ENCODE assay signal across 29 cellular contexts in the genomic region with DNA sequence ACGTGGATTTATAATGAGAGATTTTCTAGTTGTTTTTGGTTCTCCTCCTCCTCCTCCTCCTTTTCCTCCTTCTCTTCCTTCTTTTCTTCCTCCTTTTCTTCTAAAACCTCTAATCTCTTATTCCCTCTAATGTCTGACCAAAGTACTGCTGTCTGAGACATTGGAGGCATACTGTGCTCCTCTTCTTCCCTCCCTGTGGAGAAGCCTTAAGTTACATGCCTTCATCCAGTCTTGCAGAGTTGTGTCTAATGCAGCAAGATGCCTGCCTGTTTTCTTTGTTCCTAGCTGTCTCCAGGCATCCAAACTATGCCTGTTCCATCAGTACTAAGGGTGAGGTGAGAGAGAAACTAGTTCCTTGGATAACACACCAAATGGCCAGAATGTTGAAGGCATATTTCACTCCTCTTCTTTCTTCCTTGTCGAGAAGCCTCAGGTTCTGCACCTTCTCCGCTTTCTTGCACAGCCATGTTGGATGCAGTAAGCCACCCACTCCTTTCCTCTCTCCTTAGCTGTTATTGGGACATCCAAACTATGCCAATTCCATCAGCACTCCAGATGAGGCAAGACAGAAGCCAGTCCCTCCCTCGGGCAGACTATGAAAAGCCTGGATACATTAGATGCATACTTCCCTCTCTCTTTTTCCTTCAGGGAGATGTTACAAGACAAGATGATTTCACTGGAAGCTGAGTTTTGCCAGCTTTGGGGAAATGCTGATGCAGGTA.
"Had no signal": no experiment of that assay in that cellular context is flagged by ENCODE, and none has a peak within 500 bp of the region (broad histone marks: within the 10 kb centered on the region; RNA-seq: fewer than 3 reads in every experiment).

No MANE protein-coding gene starts in this region.

- H3K9me3 ChIP-seq: heart left ventricle, thoracic aorta, vagina had no signal

- DNase-seq: activated CD4-positive, alpha-beta memory T cell treated with anti-CD3 and anti-CD28 coated beads for 36 hours; activated CD4-positive, alpha-beta T cell treated with anti-CD3 and anti-CD28 coated beads, Interleukin-2, amount 10 ng/mL, durations not matched to agents 24 days and 14 days; activated CD8-positive, alpha-beta memory T cell treated with anti-CD3 and anti-CD28 coated beads, Interleukin-2, amount 50 U/mL, for 4 hours; activated gamma-delta T cell; activated naive CD4-positive, alpha-beta T cell treated with anti-CD3 and anti-CD28 coated beads, Interleukin-2, amount 10 ng/mL, durations not matched to agents 7 days and 5 days; activated naive CD8-positive, alpha-beta T cell treated with anti-CD3 and anti-CD28 coated beads, Interleukin-2, amount 10 ng/mL, durations not matched to agents 7 days and 5 days; activated T-cell treated with anti-CD3 and anti-CD28 coated beads, Interleukin-2, amount 50 U/mL, for 1 hour; amniotic stem cell; brain microvascular endothelial cell; caudate nucleus; cortex of kidney; foreskin fibroblast; heart left ventricle; hypothalamus; kidney glomerular epithelial cell; nucleus accumbens; right cardiac atrium; stimulated activated CD4-positive, alpha-beta T cell treated with anti-CD3 and anti-CD28 coated beads, Interleukin-2, amount 100 ng/mL, for 48 hours had no signal

- H3K4me1 ChIP-seq: heart left ventricle, parathyroid adenoma, vagina had no signal

- H2AFZ ChIP-seq: parathyroid adenoma had no signal

- H3K27me3 Mint-ChIP-seq: activated CD4-positive, alpha-beta memory T cell treated with anti-CD3 and anti-CD28 coated beads for 36 hours; activated CD4-positive, alpha-beta T cell treated with anti-CD3 and anti-CD28 coated beads, Interleukin-2, amount 10 ng/mL, durations not matched to agents 24 days and 14 days; activated naive CD4-positive, alpha-beta T cell treated with anti-CD3 and anti-CD28 coated beads, Interleukin-2, amount 10 ng/mL, durations not matched to agents 7 days and 5 days; activated naive CD8-positive, alpha-beta T cell treated with anti-CD3 and anti-CD28 coated beads, Interleukin-2, amount 10 ng/mL, durations not matched to agents 7 days and 5 days; stimulated activated naive CD8-positive, alpha-beta T cell treated with anti-CD3 and anti-CD28 coated beads, Interleukin-15, Interleukin-2, amounts not matched to agents 100 ng/mL and 50 ng/mL, for 24 hours had no signal

- H3K9me3 Mint-ChIP-seq: activated CD4-positive, alpha-beta memory T cell treated with anti-CD3 and anti-CD28 coated beads for 36 hours; activated CD4-positive, alpha-beta T cell treated with anti-CD3 and anti-CD28 coated beads, Interleukin-2, amount 10 ng/mL, durations not matched to agents 24 days and 14 days; activated naive CD8-positive, alpha-beta T cell treated with anti-CD3 and anti-CD28 coated beads, Interleukin-2, amount 10 ng/mL, durations not matched to agents 7 days and 5 days; activated T-helper 1 cell treated with anti-CD3 and anti-CD28 coated beads, Interleukin-12 subunit alpha, Interleukin-12 subunit beta, Interleukin-2, Interleukin-4 antibody, amounts not matched to agents 30 ng/mL and 10 ng/mL and 1 ng/mL, durations not matched to agents 14 hours and 24 hours and 36 hours; nephron; type B pancreatic cell had no signal

- H3K9ac ChIP-seq: parathyroid adenoma had no signal

- H3K4me3 ChIP-seq: heart left ventricle, thoracic aorta, vagina had no signal

- H3K36me3 Mint-ChIP-seq: activated CD4-positive, alpha-beta memory T cell treated with anti-CD3 and anti-CD28 coated beads for 36 hours; activated naive CD4-positive, alpha-beta T cell treated with anti-CD3 and anti-CD28 coated beads, Interleukin-2, amount 10 ng/mL, durations not matched to agents 7 days and 5 days; activated naive CD8-positive, alpha-beta T cell treated with anti-CD3 and anti-CD28 coated beads, Interleukin-2, amount 10 ng/mL, durations not matched to agents 7 days and 5 days; type B pancreatic cell had no signal

- H3K27ac Mint-ChIP-seq: activated CD4-positive, alpha-beta memory T cell treated with anti-CD3 and anti-CD28 coated beads for 36 hours; activated CD4-positive, alpha-beta T cell treated with anti-CD3 and anti-CD28 coated beads, Interleukin-2, amount 10 ng/mL, durations not matched to agents 24 days and 14 days; activated naive CD8-positive, alpha-beta T cell treated with anti-CD3 and anti-CD28 coated beads, Interleukin-2, amount 10 ng/mL, durations not matched to agents 7 days and 5 days; activated T-helper 1 cell treated with anti-CD3 and anti-CD28 coated beads, Interleukin-12 subunit alpha, Interleukin-12 subunit beta, Interleukin-2, Interleukin-4 antibody, amounts not matched to agents 30 ng/mL and 10 ng/mL and 1 ng/mL, durations not matched to agents 14 hours and 24 hours and 36 hours; nephron; stimulated activated naive CD8-positive, alpha-beta T cell treated with anti-CD3 and anti-CD28 coated beads, Interleukin-15, Interleukin-2, amounts not matched to agents 100 ng/mL and 50 ng/mL, for 24 hours; type B pancreatic cell had no signal

- ATAC-seq: activated CD4-positive, CD25-positive, alpha-beta regulatory T cell treated with anti-CD3 and anti-CD28 coated beads, Interleukin-2, amount 50 U/mL, for 24 hours; esophagus mucosa; heart left ventricle; left lobe of liver; right cardiac atrium had no signal

- H3K4me1 Mint-ChIP-seq: activated CD4-positive, alpha-beta T cell treated with anti-CD3 and anti-CD28 coated beads, Interleukin-2, amount 10 ng/mL, durations not matched to agents 24 days and 14 days; activated naive CD4-positive, alpha-beta T cell treated with anti-CD3 and anti-CD28 coated beads, Interleukin-2, amount 10 ng/mL, durations not matched to agents 7 days and 5 days; activated naive CD8-positive, alpha-beta T cell treated with anti-CD3 and anti-CD28 coated beads, Interleukin-2, amount 10 ng/mL, durations not matched to agents 7 days and 5 days had no signal

- H3K36me3 ChIP-seq: brain microvascular endothelial cell, heart left ventricle, thoracic aorta, vagina had no signal

- H3K79me2 ChIP-seq: parathyroid adenoma had no signal

- H3K4me3 Mint-ChIP-seq: activated CD4-positive, alpha-beta memory T cell treated with anti-CD3 and anti-CD28 coated beads for 36 hours; activated CD4-positive, alpha-beta T cell treated with anti-CD3 and anti-CD28 coated beads, Interleukin-2, amount 10 ng/mL, durations not matched to agents 24 days and 14 days; activated naive CD4-positive, alpha-beta T cell treated with anti-CD3 and anti-CD28 coated beads, Interleukin-2, amount 10 ng/mL, durations not matched to agents 7 days and 5 days; activated naive CD8-positive, alpha-beta T cell treated with anti-CD3 and anti-CD28 coated beads, Interleukin-2, amount 10 ng/mL, durations not matched to agents 7 days and 5 days; activated T-helper 1 cell treated with anti-CD3 and anti-CD28 coated beads, Interleukin-12 subunit alpha, Interleukin-12 subunit beta, Interleukin-2, Interleukin-4 antibody, amounts not matched to agents 30 ng/mL and 10 ng/mL and 1 ng/mL, durations not matched to agents 14 hours and 24 hours and 36 hours; nephron; stimulated activated naive CD8-positive, alpha-beta T cell treated with anti-CD3 and anti-CD28 coated beads, Interleukin-15, Interleukin-2, amounts not matched to agents 100 ng/mL and 50 ng/mL, for 24 hours; type B pancreatic cell had no signal

- H3K27ac ChIP-seq: brain microvascular endothelial cell, heart left ventricle, parathyroid adenoma, thoracic aorta, vagina, VCaP had no signal

- H3K27me3 ChIP-seq: brain microvascular endothelial cell, heart left ventricle, vagina had no signal
